In the genomic region with DNA sequence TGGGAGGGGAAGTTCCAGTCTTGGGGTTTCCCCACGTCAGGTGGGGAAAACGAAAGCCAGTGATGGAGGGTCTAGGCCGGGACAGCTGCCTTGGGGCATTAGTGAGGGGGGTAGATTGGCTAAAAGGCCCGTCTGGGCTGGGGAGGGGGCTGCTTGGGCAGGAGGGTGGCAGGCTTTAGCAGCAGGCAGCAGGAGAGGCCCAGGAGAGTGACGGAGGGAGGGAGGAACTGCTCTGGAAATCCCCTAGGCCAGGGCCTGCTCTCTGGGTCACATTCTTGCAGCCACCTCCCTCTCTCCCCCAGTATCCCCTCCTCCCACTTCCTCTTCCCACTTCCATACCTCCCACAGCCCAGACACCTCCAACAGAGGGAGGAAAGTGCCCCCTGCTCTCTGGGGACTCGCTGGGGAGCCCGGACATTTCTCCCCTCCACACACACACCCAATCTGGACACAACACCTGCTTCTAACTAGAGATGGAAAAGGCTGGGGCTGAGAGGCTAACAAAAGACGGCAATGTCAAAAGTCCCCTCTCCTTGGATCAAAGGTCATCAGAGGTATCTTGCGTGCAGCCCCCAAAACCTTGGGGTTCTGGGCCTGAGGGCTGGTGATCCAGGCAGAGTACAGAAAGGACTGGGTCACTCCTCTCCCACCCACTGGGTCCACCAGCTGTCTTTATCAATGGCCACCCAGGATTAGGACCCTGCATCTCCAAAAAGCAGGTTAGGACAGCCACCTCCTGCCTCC, we compare ENCODE assay signal across 8 cellular contexts. TPM values are rescaled to one million over a fixed set of nuclear protein-coding genes. Genes with fewer than 3 reads are reported as not detected.
A peak's percentile ranks its signal among the peaks of the same experiment; 100 is the strongest.
DNase-seq lines count a peak whose midpoint lies in the region; ATAC-seq and TF ChIP-seq lines count a peak whose summit lies in the region.

No MANE protein-coding gene starts in this region.

- WGBS in body of pancreas, 2 donors, result 38 to 44% methylated on average over 9 of the region's 9 CpGs

- H3K9ac ChIP-seq in KMS-11, result peak overlapping the region; percentile 92

- TF ChIP-seq CTCF in KMS-11 (conservative IDR thresholded peaks at IDR 0.05; ENCODE audit: low read depth, low read length) (no peak), body of pancreas (IDR thresholded peaks at IDR 0.05) (no peak)

- no peaks in the 10 kb centered on the region for H4K20me1 ChIP-seq in KMS-11 (ENCODE audit: insufficient read depth)

- H3K79me2 ChIP-seq in KMS-11 (ENCODE audit: insufficient read depth, low read depth), result peaks cover 45% of the 10 kb centered on the region

- no peak overlapping the region for H3K4me3 ChIP-seq in KMS-11 (IDR thresholded peaks at IDR 0.05; ENCODE audit: insufficient read depth, low read depth, low read length)
- no peak overlapping the region for H3K4me3 ChIP-seq in body of pancreas

- H3K27me3 ChIP-seq in KMS-11 (ENCODE audit: insufficient read depth, low read depth) (no peaks in the 10 kb centered on the region), body of pancreas (no peaks in the 10 kb centered on the region)

- intact Hi-C loops in body of pancreas (cut with DNase I), result no loop called here

- H3K4me2 ChIP-seq in KMS-11, result peak overlapping the region; percentile 100

- peak; percentile 57 for ATAC-seq in body of pancreas
- ATAC-seq in GM19455 (IDR thresholded peaks at IDR 0.05; ENCODE audit: unreplicated experiment), result no peak
- no peak for ATAC-seq in GM21367 (IDR thresholded peaks at IDR 0.05; ENCODE audit: unreplicated experiment)
- no peak for ATAC-seq in GM18520 (IDR thresholded peaks at IDR 0.05; ENCODE audit: unreplicated experiment)

- H2AFZ ChIP-seq in KMS-11 (ENCODE audit: low read depth), result no peak overlapping the region

- DNase-seq in ELF-1 (ENCODE audit: low read depth, low spot score) (peak; percentile 48), body of pancreas (peak in 3 of 4 donors; percentile 47 to 72 (median 61)), medulla oblongata (ENCODE audit: extremely low spot score) (peak; percentile 47), NCI-H2107 treated with DMSO at 0.1 percent for 48 hours (lab: John Stamatoyannopoulos, UW; ENCODE audit: unreplicated experiment) (no peak)

- peak in 2 of 3 donors; percentile 87 to 90 for TF ChIP-seq POLR2A in body of pancreas (IDR thresholded peaks at IDR 0.05)

- H3K4me1 ChIP-seq in KMS-11 (ENCODE audit: low read depth, poor library complexity, severe bottlenecking), result peaks cover 52% of the 10 kb centered on the region
- peaks cover 34% of the 10 kb centered on the region for H3K4me1 ChIP-seq in body of pancreas

- H3K27ac ChIP-seq in KMS-11 (peak overlapping the region; percentile 96), body of pancreas (peak overlapping the region in 3 of 4 donors; percentile 83 to 90 (median 87))

- H3K36me3 ChIP-seq in KMS-11 (ENCODE audit: insufficient read depth), result no peaks in the 10 kb centered on the region; the same call in 1 of the 2 replicates
- no peaks in the 10 kb centered on the region for H3K36me3 ChIP-seq in body of pancreas (replicated peaks in 1 of 2; ENCODE audit: insufficient read depth in 1 of 2, low read depth in 2 of 2)

- H3K9me3 ChIP-seq in body of pancreas, result no peaks in the 10 kb centered on the region

RNA-seq across cellular contexts. Expression of a gene that starts 1.8 kb away (rescaled TPM):
- 10 to 100 TPM; 18.9 to 68.6 TPM for total RNA-seq in body of pancreas

RNA-seq across cellular contexts. Expression of a gene that starts 6.2 kb away (rescaled TPM):
- total RNA-seq in body of pancreas, result 10 to 100 TPM; 31.1 to 33.9 TPM

RNA-seq across cellular contexts. Expression of a gene that starts 6.7 kb away (rescaled TPM):
- under 1 TPM; under 0.01 to 0.66 TPM for total RNA-seq in body of pancreas

RNA-seq across cellular contexts. Expression of a gene that starts 16.6 kb away (rescaled TPM):
- total RNA-seq in body of pancreas, result 100 to 1,000 TPM; 269 to 441 TPM

RNA-seq across cellular contexts. Expression of a gene that starts 40.1 kb away (rescaled TPM):
- total RNA-seq in body of pancreas, result 10 to 100 TPM; 44.8 to 90.3 TPM
